ENCODE assay signal across 23 cellular contexts in genomic region chr22:31323578-31324550, GRCh38. TPM values are rescaled to one million over a fixed set of nuclear protein-coding genes. Genes with fewer than 3 reads are reported as not detected.
DNase-seq lines count a peak whose midpoint lies in the region; ATAC-seq, FAIRE-seq and TF ChIP-seq lines count a peak whose summit lies in the region.
"Had no signal": no experiment of that assay in that cellular context is flagged by ENCODE, and none has a peak within 500 bp of the region (broad histone marks: within the 10 kb centered on the region; RNA-seq: fewer than 3 reads in every experiment).

No MANE protein-coding gene starts in this region.

- no peak for DNase-seq in activated naive CD4-positive, alpha-beta T cell treated with anti-CD3 and anti-CD28 coated beads for 36 hours
- DNase-seq in activated naive CD4-positive, alpha-beta T cell treated with Interleukin-2 at 50 U/mL for 16 hours, result no peak
- DNase-seq in T-cell, result no peak
- no peak for DNase-seq in memory B cell (ENCODE audit: low spot score in 2 of 2)
- DNase-seq in urothelium cell line (ENCODE audit: low spot score), result no peak
- no peak for DNase-seq in activated CD8-positive, alpha-beta memory T cell treated with anti-CD3 and anti-CD28 coated beads, Interleukin-2, amount 50 U/mL, for 48 hours
- DNase-seq in H54 (ENCODE audit: insufficient read length, low spot score), result no peak
- DNase-seq: activated gamma-delta T cell treated with Interleukin-2 at 50 U/mL for 16 hours; Caco-2; colonic mucosa; DMS53; effector CD4-positive, alpha-beta T cell; H9; hippocampal formation; KBM-7; NCI-H1105; NCI-H187; NCI-H2171; NCI-H510A; SJCRH30; stimulated activated CD4-positive, alpha-beta T cell treated with anti-CD3 and anti-CD28 coated beads, Interleukin-4, amount 100 ng/mL, for 4 hours; WERI-Rb-1 had no signal

- peak in 1 of 4 experiments; percentile 61 for ATAC-seq in T-cell (replicated peaks in 1 of 4)
- peak; percentile 24 for ATAC-seq in memory B cell (ENCODE audit: low read depth)

- no peak for TF ChIP-seq POLR2A in H54 (IDR thresholded peaks at IDR 0.05; ENCODE audit: low read depth, low read length)

- no peaks in the 10 kb centered on the region for H3K27me3 Mint-ChIP-seq in activated naive CD4-positive, alpha-beta T cell treated with anti-CD3 and anti-CD28 coated beads for 36 hours (ENCODE audit: low read depth)
- H3K27me3 Mint-ChIP-seq in T-cell (no peaks in the 10 kb centered on the region), memory B cell (no peaks in the 10 kb centered on the region)

- no peak overlapping the region for H3K4me3 Mint-ChIP-seq in activated naive CD4-positive, alpha-beta T cell treated with anti-CD3 and anti-CD28 coated beads for 36 hours
- no peak overlapping the region for H3K4me3 Mint-ChIP-seq in T-cell
- H3K4me3 Mint-ChIP-seq in memory B cell, result no peak overlapping the region
- H3K4me3 Mint-ChIP-seq: H9, nephron had no signal

- intact Hi-C loops in activated naive CD4-positive, alpha-beta T cell treated with anti-CD3 and anti-CD28 coated beads for 36 hours (cut with micrococcal nuclease), result no loop called here

- POLR2A ChIA-PET in T-cell (lab: Charles Lee), result interaction anchor here (0.5 to 1.1 kb wide), 10 partner anchors 8 to 720 kb away, joined by 3 to 7 read pairs (median 4); partner anchors contain the start of gene PIK3IP1 (in 2 of the 2)

- FAIRE-seq in urothelium cell line (lab: Jason Lieb, UNC) (peak; percentile 55), H54 (lab: Jason Lieb, UNC) (no peak)

- CTCF ChIA-PET in activated naive CD4-positive, alpha-beta T cell treated with anti-CD3 and anti-CD28 coated beads for 36 hours (lab: Charles Lee), result interaction anchor here (0.6 to 2.0 kb wide), 10 partner anchors 11 to 453 kb away, joined by 3 to 6 read pairs (median 3); partner anchors contain the start of genes LIMK2, PIK3IP1 and SELENOM
- CTCF ChIA-PET in T-cell (lab: Charles Lee), result interaction anchor here (0.7 kb wide), 3 partner anchors 34 to 186 kb away, joined by 3 to 7 read pairs (median 4); no protein-coding TSS in a partner anchor

- H3K9me3 Mint-ChIP-seq in activated naive CD4-positive, alpha-beta T cell treated with anti-CD3 and anti-CD28 coated beads for 36 hours, result no peaks in the 10 kb centered on the region
- H3K9me3 Mint-ChIP-seq in T-cell (no peaks in the 10 kb centered on the region), memory B cell (no peaks in the 10 kb centered on the region)
- H3K9me3 Mint-ChIP-seq: H9, nephron had no signal

- peaks cover 28% of the 10 kb centered on the region for H3K36me3 Mint-ChIP-seq in activated naive CD4-positive, alpha-beta T cell treated with anti-CD3 and anti-CD28 coated beads for 36 hours (ENCODE audit: low read depth)
- H3K36me3 Mint-ChIP-seq in T-cell (peaks cover 36% of the 10 kb centered on the region), memory B cell (peaks cover 32% of the 10 kb centered on the region)

- H3K27ac Mint-ChIP-seq in activated naive CD4-positive, alpha-beta T cell treated with anti-CD3 and anti-CD28 coated beads for 36 hours, result peak overlapping the region; percentile 34
- H3K27ac Mint-ChIP-seq in T-cell (peak overlapping the region; percentile 8 to 81), memory B cell (no peak overlapping the region)
- H3K27ac Mint-ChIP-seq: nephron had no signal

- H3K4me1 Mint-ChIP-seq in activated naive CD4-positive, alpha-beta T cell treated with anti-CD3 and anti-CD28 coated beads for 36 hours (ENCODE audit: low read depth), result peaks cover 11% of the 10 kb centered on the region
- peaks cover 4 to 7% (median 7%) of the 10 kb centered on the region in 3 donors for H3K4me1 Mint-ChIP-seq in T-cell
- H3K4me1 Mint-ChIP-seq in memory B cell, result peaks cover under 1% of the 10 kb centered on the region
- H3K4me1 Mint-ChIP-seq: nephron had no signal

RNA-seq across cellular contexts. Expression of gene PATZ1, which starts 22.3 kb away (rescaled TPM):
- total RNA-seq in activated naive CD4-positive, alpha-beta T cell treated with anti-CD3 and anti-CD28 coated beads for 36 hours, result 10 to 100 TPM; 18.5 to 19.4 TPM
- total RNA-seq in T-cell, result 10 to 100 TPM; 53.1 to 56.7 (median 54.6) TPM

RNA-seq across cellular contexts. Expression of gene PIK3IP1, which starts 31.6 kb away (rescaled TPM):
- total RNA-seq in activated naive CD4-positive, alpha-beta T cell treated with anti-CD3 and anti-CD28 coated beads for 36 hours, result 10 to 100 TPM; 27.4 to 28.6 TPM
- total RNA-seq in T-cell, result 100 to 1,000 TPM; 460 to 628 (median 478) TPM

Comparison
In these comparisons a context has a peak if more than half of its experiments do, and no peak if none do; other contexts are left out.
1. RNA of gene PIK3IP1, which starts 31.6 kb away (total RNA-seq): 460 to 628 TPM in T-cell; 27.4 to 28.6 TPM in activated naive CD4-positive, alpha-beta T cell treated with anti-CD3 and anti-CD28 coated beads for 36 hours; every median in the first group is over 10 times any median in the second.